16 cellular contexts compared by ENCODE assay signal in genomic region chr17:20440665-20441064, GRCh38. TPM values are rescaled to one million over a fixed set of nuclear protein-coding genes. Genes with fewer than 3 reads are reported as not detected.
"Had no signal": no experiment of that assay in that cellular context is flagged by ENCODE, and none has a peak within 500 bp of the region (broad histone marks: within the 10 kb centered on the region; RNA-seq: fewer than 3 reads in every experiment).

No MANE protein-coding gene starts in this region.

RNA-seq across cellular contexts. Expression of gene LGALS9B, which starts 26.7 kb away (rescaled TPM):
- total RNA-seq: kidney epithelial cell; left lobe of liver; left ventricle myocardium superior; lung microvascular endothelial cell; mesenteric fat pad; naive thymus-derived CD8-positive, alpha-beta T cell; occipital lobe; osteocyte; posterior vena cava; psoas muscle; sigmoid colon; skeletal muscle tissue; temporal lobe; tibial nerve; ureter; uterus had no signal
- polyA plus RNA-seq: naive thymus-derived CD8-positive, alpha-beta T cell; psoas muscle had no signal
